8 cellular contexts compared by ENCODE assay signal in the genomic region with DNA sequence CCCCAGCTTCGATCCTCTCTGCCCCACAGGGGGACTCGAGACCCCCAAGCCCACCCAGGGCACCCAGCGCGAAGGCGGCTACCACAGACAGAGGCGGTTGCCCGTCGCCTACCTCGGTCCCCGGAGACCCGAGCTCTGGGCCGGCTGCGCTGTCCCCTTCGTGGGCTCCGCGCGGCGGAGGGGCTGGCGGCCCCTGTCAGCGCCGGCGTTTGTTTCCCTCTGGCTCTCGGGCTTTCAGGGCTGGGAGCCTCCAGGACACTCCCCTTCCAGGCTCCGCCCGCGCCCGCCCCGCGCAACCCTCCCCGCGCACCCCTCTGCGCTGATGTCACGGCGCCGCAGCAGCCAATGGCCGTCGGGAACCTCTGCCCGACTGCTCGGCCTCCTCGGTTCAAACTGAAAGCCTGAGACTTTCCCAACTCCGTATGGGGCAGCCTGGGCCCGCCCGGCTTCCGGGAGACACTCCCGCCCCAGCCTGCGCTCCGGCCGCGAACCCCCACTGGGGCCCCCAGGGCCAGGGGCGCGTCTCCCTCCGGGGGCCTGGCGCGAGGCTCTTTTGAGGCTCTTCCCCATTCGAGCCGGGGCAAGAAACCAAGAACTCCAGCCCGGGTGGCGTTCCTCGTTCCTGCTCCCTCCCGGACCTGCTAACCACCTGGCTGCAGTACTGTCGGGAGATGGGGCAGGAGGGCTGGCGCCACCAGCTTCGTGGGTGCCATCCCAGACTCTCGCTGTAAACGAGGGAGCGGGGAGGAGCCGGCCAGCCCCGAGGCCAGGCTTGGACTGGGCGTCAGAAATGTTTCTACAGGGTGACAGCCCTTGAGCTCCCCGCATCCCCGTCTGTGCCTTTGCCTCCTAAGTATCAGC. TPM values are rescaled to one million over a fixed set of nuclear protein-coding genes. Genes with fewer than 3 reads are reported as not detected.
DNase-seq lines count a peak whose midpoint lies in the region; ATAC-seq and TF ChIP-seq lines count a peak whose summit lies in the region.

A gene with protein sequence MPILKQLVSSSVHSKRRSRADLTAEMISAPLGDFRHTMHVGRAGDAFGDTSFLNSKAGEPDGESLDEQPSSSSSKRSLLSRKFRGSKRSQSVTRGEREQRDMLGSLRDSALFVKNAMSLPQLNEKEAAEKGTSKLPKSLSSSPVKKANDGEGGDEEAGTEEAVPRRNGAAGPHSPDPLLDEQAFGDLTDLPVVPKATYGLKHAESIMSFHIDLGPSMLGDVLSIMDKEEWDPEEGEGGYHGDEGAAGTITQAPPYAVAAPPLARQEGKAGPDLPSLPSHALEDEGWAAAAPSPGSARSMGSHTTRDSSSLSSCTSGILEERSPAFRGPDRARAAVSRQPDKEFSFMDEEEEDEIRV (minus strand): TSS at position 221 of the 861 bp plus-strand sequence. CDS start 25,501 bp downstream, outside the sequence.

- H3K4me1 ChIP-seq in breast epithelium: peaks cover 0 to 1% of the 10 kb centered on the region in 2 donors
- H3K4me1 ChIP-seq in iPS-18a (ENCODE audit: control insufficient read depth, low read depth, low read length): peaks cover 18% of the 10 kb centered on the region
- peaks cover 28% of the 10 kb centered on the region for H3K4me1 ChIP-seq in skeletal muscle satellite cell (ENCODE audit: control insufficient read depth, insufficient read depth, low read length)

- H3K36me3 ChIP-seq in WERI-Rb-1: peaks cover 17% of the 10 kb centered on the region
- H3K36me3 ChIP-seq in breast epithelium: no peaks in the 10 kb centered on the region
- no peaks in the 10 kb centered on the region for H3K36me3 ChIP-seq in iPS-18a (ENCODE audit: control insufficient read depth, low read depth, low read length)
- H3K36me3 ChIP-seq in skeletal muscle satellite cell (ENCODE audit: insufficient read depth, low read length): no peaks in the 10 kb centered on the region

- DNase-seq in NK-92 treated with Interleukin-12 subunit alpha and Interleukin-12 subunit beta, amount 100 ng/mL, for 24 hours (lab: John Stamatoyannopoulos, UW): peak; percentile 68
- DNase-seq in NK-92 (lab: John Stamatoyannopoulos, UW; ENCODE audit: unreplicated experiment): no peak
- peak; percentile 69 for DNase-seq in NCI-H2107 treated with DMSO at 0.1 percent for 48 hours (lab: John Stamatoyannopoulos, UW; ENCODE audit: unreplicated experiment)
- DNase-seq in WERI-Rb-1: peak; percentile 99
- peak; percentile 96 to 98 for DNase-seq in breast epithelium (ENCODE audit: low spot score in 2 of 2)

- H3K4me3 ChIP-seq in WERI-Rb-1 (ENCODE audit: low read depth, low read length) (peak within 1 kb of the TSS; percentile 98), breast epithelium (peak within 1 kb of the TSS; percentile 93 to 99 (median 97)), iPS-18a (ENCODE audit: low read length) (peak within 1 kb of the TSS; percentile 64), skeletal muscle satellite cell (ENCODE audit: low read length) (peak within 1 kb of the TSS; percentile 97)

- ATAC-seq in HG02981 (IDR thresholded peaks at IDR 0.05; ENCODE audit: unreplicated experiment): peak; percentile 83

- H3K27ac ChIP-seq in WERI-Rb-1 (peak within 1 kb of the TSS; percentile 93), breast epithelium (peak within 1 kb of the TSS; percentile 99), iPS-18a (ENCODE audit: low read length) (no peak within 1 kb of the TSS)

- TF ChIP-seq CTCF in WERI-Rb-1 (IDR thresholded peaks at IDR 0.05; ENCODE audit: low read depth, low read length) (no peak), breast epithelium (IDR thresholded peaks at IDR 0.05) (peak in 1 of 3 donors; percentile 8)

- H3K9me3 ChIP-seq in WERI-Rb-1 (ENCODE audit: severe bottlenecking): no peaks in the 10 kb centered on the region
- H3K9me3 ChIP-seq in breast epithelium: no peaks in the 10 kb centered on the region
- no peaks in the 10 kb centered on the region for H3K9me3 ChIP-seq in iPS-18a (ENCODE audit: control insufficient read depth, low read depth, low read length)
- H3K9me3 ChIP-seq in skeletal muscle satellite cell (replicated peaks; ENCODE audit: low read length): no peaks in the 10 kb centered on the region

- peak; percentile 97 for TF ChIP-seq POLR2A in breast epithelium (IDR thresholded peaks at IDR 0.05)

- peak within 1 kb of the TSS; percentile 97 for H3K4me2 ChIP-seq in skeletal muscle satellite cell (ENCODE audit: low read length)

- intact Hi-C loops in breast epithelium (cut with DNase I; ENCODE audit: low total_unique reads): loop anchor here (10.0 kb wide), 1 partner anchor 53 kb away; no protein-coding TSS in a partner anchor

- H3K9ac ChIP-seq in iPS-18a (ENCODE audit: low read length) (peak within 1 kb of the TSS; percentile 53), skeletal muscle satellite cell (ENCODE audit: low read depth, low read length) (peak within 1 kb of the TSS; percentile 92)

- no peaks in the 10 kb centered on the region for H3K27me3 ChIP-seq in WERI-Rb-1 (ENCODE audit: insufficient read depth, low read depth, severe bottlenecking)
- no peaks in the 10 kb centered on the region for H3K27me3 ChIP-seq in breast epithelium
- peaks cover 18% of the 10 kb centered on the region for H3K27me3 ChIP-seq in iPS-18a (ENCODE audit: control insufficient read depth, insufficient read depth, low read length)
- H3K27me3 ChIP-seq in skeletal muscle satellite cell (ENCODE audit: control insufficient read depth, insufficient read depth, low read length): no peaks in the 10 kb centered on the region

RNA-seq across cellular contexts. Expression of the gene that starts here (rescaled TPM):
- 100 to 1,000 TPM in 2 of 3 donors, 10 to 100 TPM in 1; 71.0 to 141 (median 112) TPM for total RNA-seq in breast epithelium
- 36.2 and 40.2 TPM in 2 replicates for total RNA-seq in skeletal muscle satellite cell (2012; rRNA removed)
